Comparison of ENCODE assay signal across 17 cellular contexts in genomic region chr7:87192784-87193487, GRCh38. TPM values are rescaled to one million over a fixed set of nuclear protein-coding genes. Genes with fewer than 3 reads are reported as not detected.
A peak's percentile ranks its signal among the peaks of the same experiment; 100 is the strongest.
DNase-seq lines count a peak whose midpoint lies in the region; ATAC-seq and TF ChIP-seq lines count a peak whose summit lies in the region.
"Had no signal": no experiment of that assay in that cellular context is flagged by ENCODE, and none has a peak within 500 bp of the region (broad histone marks: within the 10 kb centered on the region; RNA-seq: fewer than 3 reads in every experiment).

No MANE protein-coding gene starts in this region.

- H3K79me2 ChIP-seq in OCI-LY1 (ENCODE audit: insufficient read depth, low read length) = peaks cover 12% of the 10 kb centered on the region

- no peak overlapping the region for H3K4me3 ChIP-seq in OCI-LY1 (ENCODE audit: low read depth, low read length, poor library complexity, severe bottlenecking)
- H3K4me3 ChIP-seq: A549, breast epithelium, spleen, tibial nerve had no signal

- H3K27ac Mint-ChIP-seq in activated CD8-positive, alpha-beta memory T cell treated with anti-CD3 and anti-CD28 coated beads, Interleukin-2, amount 10 ng/mL, durations not matched to agents 7 days and 5 days = peak overlapping the region; percentile 13
- H3K27ac Mint-ChIP-seq in central memory CD8-positive, alpha-beta T cell (ENCODE audit: low read depth) = peak overlapping the region; percentile 73
- H3K27ac Mint-ChIP-seq in stimulated activated naive B cell treated with anti-CD40 and anti-IgM and Interleukin-4, amounts not matched to agents 10 μg/mL and 1 μg/mL and 100 μg/mL, for 72 hours = peak overlapping the region; percentile 31
- H3K27ac Mint-ChIP-seq: activated naive CD8-positive, alpha-beta T cell treated with anti-CD3 and anti-CD28 coated beads, Interleukin-2, amount 10 ng/mL, durations not matched to agents 7 days and 5 days had no signal

- peak overlapping the region; percentile 35 for H3K27ac ChIP-seq in OCI-LY1 (ENCODE audit: low read depth, low read length, poor library complexity, severe bottlenecking)
- H3K27ac ChIP-seq: A549, breast epithelium, C4-2B, tibial nerve had no signal

- H3K4me1 ChIP-seq in OCI-LY1 (ENCODE audit: insufficient read depth, low read length, severe bottlenecking) = no peaks in the 10 kb centered on the region
- H3K4me1 ChIP-seq: A549, breast epithelium, tibial nerve had no signal

- H3K9me3 ChIP-seq in OCI-LY1 (ENCODE audit: low read length) = no peaks in the 10 kb centered on the region
- H3K9me3 ChIP-seq: A549, breast epithelium, spleen, tibial nerve had no signal

- no peaks in the 10 kb centered on the region for H3K27me3 ChIP-seq in OCI-LY1 (ENCODE audit: insufficient read depth, low read length)
- H3K27me3 ChIP-seq: breast epithelium, spleen, tibial nerve had no signal

- H3K4me1 Mint-ChIP-seq in activated CD8-positive, alpha-beta memory T cell treated with anti-CD3 and anti-CD28 coated beads, Interleukin-2, amount 10 ng/mL, durations not matched to agents 7 days and 5 days = peaks cover 13% of the 10 kb centered on the region
- H3K4me1 Mint-ChIP-seq in central memory CD8-positive, alpha-beta T cell = peaks cover 26% of the 10 kb centered on the region
- peaks cover 14 to 42% of the 10 kb centered on the region in 2 donors for H3K4me1 Mint-ChIP-seq in stimulated activated naive B cell treated with anti-CD40 and anti-IgM and Interleukin-4, amounts not matched to agents 10 μg/mL and 1 μg/mL and 100 μg/mL, for 72 hours

- no peak for DNase-seq in activated CD8-positive, alpha-beta memory T cell treated with anti-CD3 and anti-CD28 coated beads, Interleukin-2, amount 10 ng/mL, durations not matched to agents 7 days and 5 days
- DNase-seq in activated CD8-positive, alpha-beta memory T cell treated with anti-CD3 and anti-CD28 coated beads for 24 hours = no peak
- DNase-seq in central memory CD8-positive, alpha-beta T cell (ENCODE audit: low spot score in 2 of 2) = no peak
- DNase-seq in stimulated activated naive B cell treated with anti-CD40 and anti-IgM and Interleukin-4, amounts not matched to agents 10 μg/mL and 1 μg/mL and 100 μg/mL, for 72 hours = no peak
- DNase-seq in UCSD-AML1 (lab: John Stamatoyannopoulos, UW; ENCODE audit: unreplicated experiment) (no peak), dedifferentiated amniotic fluid mesenchymal stem cell (ENCODE audit: extremely low spot score) (no peak)
- DNase-seq: activated naive CD8-positive, alpha-beta T cell treated with anti-CD3 and anti-CD28 coated beads, Interleukin-2, amount 10 ng/mL, durations not matched to agents 7 days and 5 days; head of caudate nucleus; mammary epithelial cell; NCI-H1436 treated with DMSO at 0.1 percent for 48 hours; spleen had no signal

- no peak overlapping the region for H3K4me3 Mint-ChIP-seq in activated CD8-positive, alpha-beta memory T cell treated with anti-CD3 and anti-CD28 coated beads, Interleukin-2, amount 10 ng/mL, durations not matched to agents 7 days and 5 days
- no peak overlapping the region for H3K4me3 Mint-ChIP-seq in central memory CD8-positive, alpha-beta T cell
- no peak overlapping the region for H3K4me3 Mint-ChIP-seq in stimulated activated naive B cell treated with anti-CD40 and anti-IgM and Interleukin-4, amounts not matched to agents 10 μg/mL and 1 μg/mL and 100 μg/mL, for 72 hours
- H3K4me3 Mint-ChIP-seq: activated naive CD8-positive, alpha-beta T cell treated with anti-CD3 and anti-CD28 coated beads, Interleukin-2, amount 10 ng/mL, durations not matched to agents 7 days and 5 days had no signal

- no peak overlapping the region for H2AFZ ChIP-seq in OCI-LY1 (ENCODE audit: low read length)

- H3K36me3 ChIP-seq in OCI-LY1 (ENCODE audit: insufficient read depth, low read length) = peaks cover 99% of the 10 kb centered on the region
- H3K36me3 ChIP-seq: breast epithelium had no signal

- H3F3A ChIP-seq in OCI-LY1 (ENCODE audit: insufficient read depth, low read length) = peaks cover 39% of the 10 kb centered on the region

- no peak overlapping the region for H3K4me2 ChIP-seq in OCI-LY1 (ENCODE audit: low read length)
- H3K4me2 ChIP-seq: A549 had no signal

- ATAC-seq in activated CD8-positive, alpha-beta memory T cell treated with anti-CD3 and anti-CD28 coated beads, Interleukin-2, amount 10 ng/mL, durations not matched to agents 7 days and 5 days = no peak
- no peak for ATAC-seq in central memory CD8-positive, alpha-beta T cell (replicated peaks; ENCODE audit: extremely low read depth, poor library complexity, severe bottlenecking)
- ATAC-seq in stimulated activated naive B cell treated with anti-CD40 and anti-IgM and Interleukin-4, amounts not matched to agents 10 μg/mL and 1 μg/mL and 100 μg/mL, for 72 hours (replicated peaks) = peak in 1 of 2 donors; percentile 15
- ATAC-seq in HG02970 (IDR thresholded peaks at IDR 0.05; ENCODE audit: low FRiP score, unreplicated experiment) = no peak
- ATAC-seq: A549 had no signal

- H3K36me3 Mint-ChIP-seq in activated CD8-positive, alpha-beta memory T cell treated with anti-CD3 and anti-CD28 coated beads, Interleukin-2, amount 10 ng/mL, durations not matched to agents 7 days and 5 days = peaks cover 69% of the 10 kb centered on the region
- peaks cover 68% of the 10 kb centered on the region for H3K36me3 Mint-ChIP-seq in central memory CD8-positive, alpha-beta T cell (ENCODE audit: insufficient read depth)
- H3K36me3 Mint-ChIP-seq in stimulated activated naive B cell treated with anti-CD40 and anti-IgM and Interleukin-4, amounts not matched to agents 10 μg/mL and 1 μg/mL and 100 μg/mL, for 72 hours = peaks cover 24 to 39% of the 10 kb centered on the region in 2 donors

- CTCF ChIA-PET in activated CD8-positive, alpha-beta memory T cell treated with anti-CD3 and anti-CD28 coated beads, Interleukin-2, amount 10 ng/mL, durations not matched to agents 7 days and 5 days (lab: Charles Lee) = interaction anchor here (0.8 to 1.4 kb wide), 4 partner anchors 10 to 31 kb away, joined by 3 to 5 read pairs (median 3); no protein-coding TSS in a partner anchor

- H3K9me3 Mint-ChIP-seq in activated CD8-positive, alpha-beta memory T cell treated with anti-CD3 and anti-CD28 coated beads, Interleukin-2, amount 10 ng/mL, durations not matched to agents 7 days and 5 days (ENCODE audit: low read depth) = no peaks in the 10 kb centered on the region
- no peaks in the 10 kb centered on the region for H3K9me3 Mint-ChIP-seq in central memory CD8-positive, alpha-beta T cell
- no peaks in the 10 kb centered on the region for H3K9me3 Mint-ChIP-seq in stimulated activated naive B cell treated with anti-CD40 and anti-IgM and Interleukin-4, amounts not matched to agents 10 μg/mL and 1 μg/mL and 100 μg/mL, for 72 hours
- H3K9me3 Mint-ChIP-seq: activated naive CD8-positive, alpha-beta T cell treated with anti-CD3 and anti-CD28 coated beads, Interleukin-2, amount 10 ng/mL, durations not matched to agents 7 days and 5 days had no signal

- no peaks in the 10 kb centered on the region for H3K27me3 Mint-ChIP-seq in activated CD8-positive, alpha-beta memory T cell treated with anti-CD3 and anti-CD28 coated beads, Interleukin-2, amount 10 ng/mL, durations not matched to agents 7 days and 5 days
- no peaks in the 10 kb centered on the region for H3K27me3 Mint-ChIP-seq in central memory CD8-positive, alpha-beta T cell
- no peaks in the 10 kb centered on the region for H3K27me3 Mint-ChIP-seq in stimulated activated naive B cell treated with anti-CD40 and anti-IgM and Interleukin-4, amounts not matched to agents 10 μg/mL and 1 μg/mL and 100 μg/mL, for 72 hours
- H3K27me3 Mint-ChIP-seq: activated naive CD8-positive, alpha-beta T cell treated with anti-CD3 and anti-CD28 coated beads, Interleukin-2, amount 10 ng/mL, durations not matched to agents 7 days and 5 days had no signal

- no peak overlapping the region for H3K9ac ChIP-seq in OCI-LY1 (ENCODE audit: low read length)

- no peak for TF ChIP-seq CTCF in OCI-LY1 (IDR thresholded peaks at IDR 0.05; ENCODE audit: low read length)

- H3K9me2 ChIP-seq in OCI-LY1 (ENCODE audit: low read depth, low read length) = no peaks in the 10 kb centered on the region

- no peaks in the 10 kb centered on the region for H4K20me1 ChIP-seq in OCI-LY1 (ENCODE audit: insufficient read depth, low read length)

RNA-seq across cellular contexts. Expression of gene TMEM243, which starts 26.6 kb away (rescaled TPM):
- total RNA-seq in activated CD8-positive, alpha-beta memory T cell treated with anti-CD3 and anti-CD28 coated beads, Interleukin-2, amount 10 ng/mL, durations not matched to agents 7 days and 5 days = 10 to 100 TPM; 32.2 to 42.3 TPM

RNA-seq across cellular contexts. Expression of gene DMTF1, which starts 40.7 kb away (rescaled TPM):
- total RNA-seq in activated CD8-positive, alpha-beta memory T cell treated with anti-CD3 and anti-CD28 coated beads, Interleukin-2, amount 10 ng/mL, durations not matched to agents 7 days and 5 days = 100 to 1,000 TPM; 104 to 121 TPM

Comparison
In these comparisons a context has a peak if more than half of its experiments do, and no peak if none do; other contexts are left out.
1. H3K27ac Mint-ChIP-seq: peak in every context shown above with its lines; median percentile 73 in central memory CD8-positive, alpha-beta T cell; 31 in stimulated activated naive B cell treated with anti-CD40 and anti-IgM and Interleukin-4, amounts not matched to agents 10 μg/mL and 1 μg/mL and 100 μg/mL, for 72 hours; 13 in activated CD8-positive, alpha-beta memory T cell treated with anti-CD3 and anti-CD28 coated beads, Interleukin-2, amount 10 ng/mL, durations not matched to agents 7 days and 5 days.